ENCODE assay signal across 8 cellular contexts in the genomic region with DNA sequence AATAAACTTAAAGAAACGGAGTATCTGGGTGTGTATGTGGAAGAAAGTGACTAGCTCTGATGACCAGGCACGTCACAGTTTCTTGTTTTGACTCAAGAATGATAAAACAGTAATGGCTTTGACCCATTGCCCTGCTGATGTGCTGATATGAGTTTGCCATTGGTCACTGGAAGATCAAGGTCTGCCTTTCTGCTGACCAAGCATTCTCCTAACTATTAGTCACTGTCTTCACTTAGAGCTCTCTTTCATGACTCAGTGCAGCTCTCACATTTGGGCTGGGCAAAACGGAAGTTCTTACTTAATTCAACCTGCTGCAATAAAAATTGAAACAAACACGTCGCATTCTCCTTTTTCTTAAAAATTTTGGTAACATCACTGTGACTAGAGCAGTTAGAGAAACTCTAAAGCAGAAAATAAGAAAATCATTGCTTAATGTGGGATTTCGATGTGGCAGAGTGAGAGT.
DNase-seq lines count a peak whose midpoint lies in the region; ATAC-seq, FAIRE-seq and TF ChIP-seq lines count a peak whose summit lies in the region.

No MANE protein-coding gene starts in this region.

- intact Hi-C loops in activated T-helper 2 cell treated with anti-CD3 and anti-CD28 coated beads, Interferon-gamma antibody, Interleukin-2, Interleukin-4, amounts not matched to agents 10 μg/mL and 5 μg/mL and 100 μg/mL, durations not matched to agents 14 hours and 24 hours and 36 hours (cut with micrococcal nuclease): loop anchor here (2.0 to 10.0 kb wide), 8 partner anchors 92 to 726 kb away; no protein-coding TSS in a partner anchor

- WGBS in hepatocyte (ENCODE audit: low lambda C conversion rate, missing lambda C conversion rate): 40% methylated on average over 6 of the region's 6 CpGs

- H3K36me3 ChIP-seq in NT2/D1 (ENCODE audit: insufficient read depth, insufficient read length, low read length) (no peaks in the 10 kb centered on the region), hepatocyte (replicated peaks; ENCODE audit: insufficient read depth, low read depth) (no peaks in the 10 kb centered on the region)

- H3K9me3 Mint-ChIP-seq in activated T-helper 2 cell treated with anti-CD3 and anti-CD28 coated beads, Interferon-gamma antibody, Interleukin-2, Interleukin-4, amounts not matched to agents 10 μg/mL and 5 μg/mL and 100 μg/mL, durations not matched to agents 14 hours and 24 hours and 36 hours: no peaks in the 10 kb centered on the region

- no peaks in the 10 kb centered on the region for H3K9me2 ChIP-seq in hepatocyte (replicated peaks; ENCODE audit: insufficient read depth)

- TF ChIP-seq CTCF in hepatocyte (IDR thresholded peaks at IDR 0.05; ENCODE audit: poor library complexity): no peak

- H3K27me3 ChIP-seq in NT2/D1 (ENCODE audit: insufficient read depth, insufficient read length) (no peaks in the 10 kb centered on the region), hepatocyte (no peaks in the 10 kb centered on the region)

- H3K9ac ChIP-seq in NT2/D1 (ENCODE audit: insufficient read length, low read depth): no peak overlapping the region

- ATAC-seq in HG02759 (IDR thresholded peaks at IDR 0.05; ENCODE audit: unreplicated experiment): peak; percentile 96

- no peak overlapping the region for H3K4me3 ChIP-seq in NT2/D1 (ENCODE audit: insufficient read length, low read depth)
- H3K4me3 ChIP-seq in hepatocyte: no peak overlapping the region

- no peaks in the 10 kb centered on the region for H3K79me2 ChIP-seq in hepatocyte

- H3K4me1 Mint-ChIP-seq in activated T-helper 2 cell treated with anti-CD3 and anti-CD28 coated beads, Interferon-gamma antibody, Interleukin-2, Interleukin-4, amounts not matched to agents 10 μg/mL and 5 μg/mL and 100 μg/mL, durations not matched to agents 14 hours and 24 hours and 36 hours (ENCODE audit: low read depth): peaks cover 24% of the 10 kb centered on the region

- H3K27me3 Mint-ChIP-seq in activated T-helper 2 cell treated with anti-CD3 and anti-CD28 coated beads, Interferon-gamma antibody, Interleukin-2, Interleukin-4, amounts not matched to agents 10 μg/mL and 5 μg/mL and 100 μg/mL, durations not matched to agents 14 hours and 24 hours and 36 hours (ENCODE audit: low read depth): peaks cover 4% of the 10 kb centered on the region

- DNase-seq in GM18507 (ENCODE audit: extremely low spot score, insufficient read length, low read depth) (peak; percentile 15), NT2/D1 (ENCODE audit: low read depth, low spot score) (peak; percentile 18), hepatocyte (ENCODE audit: low spot score) (peak; percentile 85), middle frontal gyrus (ENCODE audit: extremely low spot score, low spot score) (no peak), mesenteric fat pad (ENCODE audit: low spot score) (no peak)
- DNase-seq in activated T-helper 2 cell treated with anti-CD3 and anti-CD28 coated beads, Interferon-gamma antibody, Interleukin-2, Interleukin-4, amounts not matched to agents 10 μg/mL and 5 μg/mL and 100 μg/mL, durations not matched to agents 14 hours and 24 hours and 36 hours (ENCODE audit: low spot score): peak; percentile 17
- DNase-seq in stimulated activated CD4-positive, alpha-beta T cell treated with anti-CD3 and anti-CD28 coated beads, Interleukin-2, amount 100 ng/mL, for 48 hours: peak; percentile 23 to 28

- H4K20me1 ChIP-seq in hepatocyte (ENCODE audit: insufficient read depth, poor library complexity, severe bottlenecking): no peaks in the 10 kb centered on the region

- peak overlapping the region; percentile 62 for H3K4me3 Mint-ChIP-seq in activated T-helper 2 cell treated with anti-CD3 and anti-CD28 coated beads, Interferon-gamma antibody, Interleukin-2, Interleukin-4, amounts not matched to agents 10 μg/mL and 5 μg/mL and 100 μg/mL, durations not matched to agents 14 hours and 24 hours and 36 hours (ENCODE audit: low read depth)

- H3K9me3 ChIP-seq in NT2/D1 (ENCODE audit: insufficient read depth, low read length) (no peaks in the 10 kb centered on the region), hepatocyte (ENCODE audit: low read depth) (no peaks in the 10 kb centered on the region)

- H3K27ac ChIP-seq in hepatocyte: peak overlapping the region; percentile 90

- peak overlapping the region; percentile 70 for H3K27ac Mint-ChIP-seq in activated T-helper 2 cell treated with anti-CD3 and anti-CD28 coated beads, Interferon-gamma antibody, Interleukin-2, Interleukin-4, amounts not matched to agents 10 μg/mL and 5 μg/mL and 100 μg/mL, durations not matched to agents 14 hours and 24 hours and 36 hours

- peak overlapping the region; percentile 41 for H3K4me2 ChIP-seq in hepatocyte

- H3K36me3 Mint-ChIP-seq in activated T-helper 2 cell treated with anti-CD3 and anti-CD28 coated beads, Interferon-gamma antibody, Interleukin-2, Interleukin-4, amounts not matched to agents 10 μg/mL and 5 μg/mL and 100 μg/mL, durations not matched to agents 14 hours and 24 hours and 36 hours (ENCODE audit: low read depth): no peaks in the 10 kb centered on the region

- no peak overlapping the region for H2AFZ ChIP-seq in hepatocyte

- H3K4me1 ChIP-seq in NT2/D1 (ENCODE audit: insufficient read depth, insufficient read length): no peaks in the 10 kb centered on the region
- peaks cover 18% of the 10 kb centered on the region for H3K4me1 ChIP-seq in hepatocyte (ENCODE audit: insufficient read depth)

- peak; percentile 91 for FAIRE-seq in GM18507 (lab: Jason Lieb, UNC)

Comparison
In these comparisons a context has a peak if more than half of its experiments do, and no peak if none do; other contexts are left out.
1. DNase-seq: peak in GM18507 (single experiment), NT2/D1 (single experiment), activated T-helper 2 cell treated with anti-CD3 and anti-CD28 coated beads, Interferon-gamma antibody, Interleukin-2, Interleukin-4, amounts not matched to agents 10 μg/mL and 5 μg/mL and 100 μg/mL, durations not matched to agents 14 hours and 24 hours and 36 hours (single experiment), hepatocyte (single experiment) and stimulated activated CD4-positive, alpha-beta T cell treated with anti-CD3 and anti-CD28 coated beads, Interleukin-2, amount 100 ng/mL, for 48 hours (2 of 2); none in middle frontal gyrus (single experiment) and mesenteric fat pad (single experiment).